16 cellular contexts compared by ENCODE assay signal in the genomic region with DNA sequence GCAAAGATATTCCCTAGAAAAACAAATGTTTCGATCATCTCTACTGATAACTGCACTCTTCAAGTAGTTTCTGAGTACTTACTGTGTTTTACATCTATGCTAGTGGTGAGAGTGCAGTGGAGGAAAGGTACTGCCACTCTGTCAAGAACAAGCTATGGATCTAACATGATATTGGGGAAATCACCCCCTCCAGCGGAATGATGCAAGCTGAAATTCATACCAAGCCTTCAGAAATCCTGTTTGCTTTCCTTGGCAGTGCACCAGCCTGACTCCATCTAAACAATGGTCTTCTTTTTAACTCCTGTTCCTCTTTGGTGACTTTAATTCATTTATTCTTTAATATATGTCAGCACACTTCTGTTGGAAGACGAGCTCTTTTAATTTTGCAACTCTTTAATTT.
A peak's percentile ranks its signal among the peaks of the same experiment; 100 is the strongest.
DNase-seq lines count a peak whose midpoint lies in the region; ATAC-seq, FAIRE-seq and TF ChIP-seq lines count a peak whose summit lies in the region.
"Had no signal": no experiment of that assay in that cellular context is flagged by ENCODE, and none has a peak within 500 bp of the region (broad histone marks: within the 10 kb centered on the region; RNA-seq: fewer than 3 reads in every experiment).

No MANE protein-coding gene starts in this region.

- no peak for ATAC-seq in GM23338
- ATAC-seq in HG03439 (IDR thresholded peaks at IDR 0.05; ENCODE audit: unreplicated experiment) = no peak
- ATAC-seq: right lobe of liver had no signal

- H3K79me2 ChIP-seq in GM23338 (replicated peaks; ENCODE audit: insufficient read depth) (no peaks in the 10 kb centered on the region), H1 (ENCODE audit: control insufficient read depth in 1 of 2, insufficient read depth in 2 of 2, low read length in 2 of 2) (no peaks in the 10 kb centered on the region)

- H2BK120ac ChIP-seq in H1 (replicated peaks; ENCODE audit: low read depth, low read length) = no peak overlapping the region

- no peaks in the 10 kb centered on the region for H3K79me1 ChIP-seq in H1 (ENCODE audit: low read depth, low read length)

- H3K9me3 ChIP-seq in H1 (ENCODE audit: insufficient read depth in 2 of 2, low read depth in 1 of 2, low read length in 1 of 2) = no peaks in the 10 kb centered on the region
- H3K9me3 ChIP-seq: right lobe of liver, testis had no signal

- no peak overlapping the region for H4K8ac ChIP-seq in H1 (ENCODE audit: extremely low read depth, insufficient read depth, low read length)

- H3K4me1 ChIP-seq in GM23338 (ENCODE audit: insufficient read depth) (peaks cover 15% of the 10 kb centered on the region; the same call in 1 of the 2 replicates), H1 (replicated peaks in 1 of 4; ENCODE audit: control insufficient read depth in 3 of 4, insufficient read depth in 4 of 4, low read length in 3 of 4) (no peaks in the 10 kb centered on the region)
- H3K4me1 ChIP-seq: testis had no signal

- H2BK15ac ChIP-seq in H1 (ENCODE audit: low read length) = no peak overlapping the region

- no peak overlapping the region for H3K4me2 ChIP-seq in GM23338
- no peak overlapping the region for H3K4me2 ChIP-seq in H1 (ENCODE audit: insufficient read depth in 1 of 2, low read depth in 2 of 2, low read length in 2 of 2)

- no peak for FAIRE-seq in H1 (lab: Jason Lieb, UNC)

- H3K27me3 ChIP-seq in GM23338 (ENCODE audit: insufficient read depth) (no peaks in the 10 kb centered on the region), H1 (replicated peaks in 1 of 4; ENCODE audit: control insufficient read depth in 3 of 4, extremely low read depth in 1 of 4, insufficient read depth in 3 of 4, low read length in 3 of 4) (no peaks in the 10 kb centered on the region)
- H3K27me3 ChIP-seq: right lobe of liver, testis had no signal

- H2BK20ac ChIP-seq in H1 (ENCODE audit: low read length) = no peak overlapping the region

- H3K4me1 Mint-ChIP-seq in GM23338 = peaks cover 22% of the 10 kb centered on the region
- H3K4me1 Mint-ChIP-seq: activated CD4-positive, alpha-beta T cell treated with anti-CD3 and anti-CD28 coated beads, Interleukin-2, amount 10 ng/mL, durations not matched to agents 24 days and 14 days; CD4-positive, CD25-positive, alpha-beta regulatory T cell had no signal

- H2AFZ ChIP-seq in GM23338 (peak overlapping the region; percentile 34; the same call in 1 of the 2 replicates), H1 (ENCODE audit: low read length) (peak overlapping the region; percentile 100)

- no peak overlapping the region for H3K18ac ChIP-seq in H1 (ENCODE audit: extremely low read depth, low read length)

- peaks cover 3% of the 10 kb centered on the region for H3K27me3 Mint-ChIP-seq in GM23338 (ENCODE audit: insufficient read depth, low read depth, poor library complexity)
- H3K27me3 Mint-ChIP-seq: activated CD4-positive, alpha-beta T cell treated with anti-CD3 and anti-CD28 coated beads, Interleukin-2, amount 10 ng/mL, durations not matched to agents 24 days and 14 days; CD4-positive, CD25-positive, alpha-beta regulatory T cell had no signal

- no peak overlapping the region for H4K5ac ChIP-seq in H1 (ENCODE audit: insufficient read length, low read depth, low read length)

- no peak overlapping the region for H2BK12ac ChIP-seq in H1 (ENCODE audit: low read depth, low read length)

- TF ChIP-seq EP300 in H1 (IDR thresholded peaks at IDR 0.05; ENCODE audit: borderline replicate concordance in 1 of 2, low read depth in 2 of 2, low read length in 2 of 2) = no peak

- no peaks in the 10 kb centered on the region for H3K23me2 ChIP-seq in H1 (ENCODE audit: low read depth, low read length)

- H2AK5ac ChIP-seq in H1 (ENCODE audit: low read depth, low read length) = no peak overlapping the region

- TF ChIP-seq POLR2A in H1 (IDR thresholded peaks at IDR 0.05; ENCODE audit: control extremely low read depth in 1 of 2, low read depth in 2 of 2, low read length in 2 of 2) = no peak

- H3K27ac ChIP-seq in GM23338 (ENCODE audit: low read depth) (no peak overlapping the region), H1 (ENCODE audit: low read depth, low read length) (no peak overlapping the region)
- H3K27ac ChIP-seq: right lobe of liver, testis had no signal

- H3K9me2 ChIP-seq in GM23338 (ENCODE audit: insufficient read depth) = no peaks in the 10 kb centered on the region

- no peak overlapping the region for H3K4ac ChIP-seq in H1 (replicated peaks; ENCODE audit: insufficient read length, low read depth, low read length)

- H3K9ac ChIP-seq in H1 (replicated peaks in 1 of 4; ENCODE audit: extremely low read depth in 1 of 4, low read depth in 3 of 4, low read length in 3 of 4) = no peak overlapping the region

- no peak overlapping the region for H3K4me3 ChIP-seq in GM23338
- H3K4me3 ChIP-seq in H1 (ENCODE audit: extremely low read depth in 1 of 4, insufficient read depth in 2 of 4, low read depth in 3 of 4, low read length in 4 of 4) = no peak overlapping the region
- H3K4me3 ChIP-seq: right lobe of liver, testis had no signal

- POLR2A ChIA-PET in H1 (lab: Charles Lee; ENCODE audit: partially characterized antibody) = no interaction called here

- TF ChIP-seq CTCF in GM23338 (conservative IDR thresholded peaks at IDR 0.05; ENCODE audit: low read depth in 2 of 2) = no peak
- TF ChIP-seq CTCF in H1 (IDR thresholded peaks at IDR 0.05; ENCODE audit: control extremely low read depth in 1 of 3, insufficient read depth in 1 of 3, low read depth in 1 of 3, low read length in 3 of 3) = no peak

- H3K9me3 Mint-ChIP-seq in GM23338 = no peaks in the 10 kb centered on the region
- H3K9me3 Mint-ChIP-seq: activated CD4-positive, alpha-beta T cell treated with anti-CD3 and anti-CD28 coated beads, Interleukin-2, amount 10 ng/mL, durations not matched to agents 24 days and 14 days had no signal

- H3F3A ChIP-seq in GM23338 (replicated peaks; ENCODE audit: low read depth) = no peaks in the 10 kb centered on the region

- H2BK5ac ChIP-seq in H1 (ENCODE audit: low read depth, low read length) = no peak overlapping the region

- DNase-seq in GM23338 (ENCODE audit: low spot score) (no peak), H1 (ENCODE audit: low read depth in 1 of 2, low spot score in 2 of 2) (no peak), nucleus accumbens (lab: John Stamatoyannopoulos, UW) (peak in 30 of 56 donors; percentile 1 to 71 (median 34)), mucosa of gallbladder (ENCODE audit: low spot score) (no peak), NCI-H146 treated with DMSO at 0.1 percent for 48 hours (lab: John Stamatoyannopoulos, UW; ENCODE audit: unreplicated experiment) (no peak), RPMI8226 (no peak)
- DNase-seq: activated CD4-positive, alpha-beta T cell treated with anti-CD3 and anti-CD28 coated beads, Interleukin-2, amount 10 ng/mL, durations not matched to agents 24 days and 14 days; CD4-positive, CD25-positive, alpha-beta regulatory T cell; central memory CD4-positive, alpha-beta T cell; islet precursor cell; MV-4-11; NCI-H526 treated with DMSO at 0.1 percent for 48 hours; right lobe of liver; testis had no signal

- H3K23ac ChIP-seq in H1 (ENCODE audit: insufficient read length) = no peak overlapping the region

- no peak for TF ChIP-seq RAD21 in H1 (IDR thresholded peaks at IDR 0.05 in 1 of 2, conservative IDR thresholded peaks at IDR 0.05 in 1 of 2; ENCODE audit: low read depth in 2 of 2, low read length in 2 of 2)

- CTCF ChIA-PET in H1 (lab: Charles Lee; ENCODE audit: partially characterized antibody) = interaction anchor here (1.8 kb wide), 1 partner anchor 9 kb away, joined by 5 read pairs; no protein-coding TSS in a partner anchor

- H4K20me1 ChIP-seq in GM23338 (replicated peaks; ENCODE audit: insufficient read depth) = no peaks in the 10 kb centered on the region
- no peaks in the 10 kb centered on the region for H4K20me1 ChIP-seq in H1 (replicated peaks in 1 of 2; ENCODE audit: control insufficient read depth in 1 of 2, insufficient read depth in 2 of 2, low read length in 2 of 2)

- H3K36me3 ChIP-seq in GM23338 (ENCODE audit: insufficient read depth) (no peaks in the 10 kb centered on the region), H1 (ENCODE audit: control insufficient read depth in 2 of 4, insufficient read depth in 4 of 4, low read length in 3 of 4) (no peaks in the 10 kb centered on the region)
- H3K36me3 ChIP-seq: right lobe of liver had no signal

- H3K27ac Mint-ChIP-seq in GM23338 = peak overlapping the region; percentile 65; the same call in 1 of the 2 replicates
- H3K27ac Mint-ChIP-seq: activated CD4-positive, alpha-beta T cell treated with anti-CD3 and anti-CD28 coated beads, Interleukin-2, amount 10 ng/mL, durations not matched to agents 24 days and 14 days; CD4-positive, CD25-positive, alpha-beta regulatory T cell had no signal

- no peak overlapping the region for H3K4me3 Mint-ChIP-seq in GM23338
- H3K4me3 Mint-ChIP-seq: activated CD4-positive, alpha-beta T cell treated with anti-CD3 and anti-CD28 coated beads, Interleukin-2, amount 10 ng/mL, durations not matched to agents 24 days and 14 days; CD4-positive, CD25-positive, alpha-beta regulatory T cell had no signal

- H4K91ac ChIP-seq in H1 (replicated peaks; ENCODE audit: insufficient read length, low read length) = no peak overlapping the region

- H3K14ac ChIP-seq in H1 (ENCODE audit: insufficient read length) = no peak overlapping the region

- no peak overlapping the region for H3K56ac ChIP-seq in H1 (replicated peaks; ENCODE audit: insufficient read length, low read depth, low read length)

- no peaks in the 10 kb centered on the region for H3K36me3 Mint-ChIP-seq in GM23338 (ENCODE audit: low read depth)
- H3K36me3 Mint-ChIP-seq: CD4-positive, CD25-positive, alpha-beta regulatory T cell had no signal

- 95% methylated on average over 3 of the region's 3 CpGs; no CpG with 5 or more reads in 1 of the 2 experiments for WGBS in H1 (ENCODE audit: extremely low coverage in 1 of 2, insufficient coverage in 1 of 2, insufficient read length in 1 of 2, insufficient replicate concordance in 2 of 2, low coverage in 1 of 2, low lambda C conversion rate in 2 of 2, missing lambda C conversion rate in 1 of 2), 2 experiments

TF ChIP-seq in GM23338, 12 proteins besides CTCF, POLR2A, EP300 and RAD21 (continues in another document):
- no peak for TF ChIP-seq CREB1 (CRISPR knock-in tag; IDR thresholded peaks at IDR 0.05; ENCODE audit: low read depth)
- TF ChIP-seq JUNB (IDR thresholded peaks at IDR 0.05; ENCODE audit: unreplicated experiment) = no peak
- no peak for TF ChIP-seq ZNF331 (CRISPR knock-in tag; IDR thresholded peaks at IDR 0.05; ENCODE audit: low read depth)
- no peak for TF ChIP-seq ZNF114 (CRISPR knock-in tag; IDR thresholded peaks at IDR 0.05)

TF ChIP-seq in PFSK-1, 5 proteins besides CTCF, POLR2A, EP300 and RAD21 (continues in another document):
- TF ChIP-seq POLR2AphosphoS5 (IDR thresholded peaks at IDR 0.05; ENCODE audit: low read depth, low read length) = no peak
- peak; percentile 16; the same call in 1 of the 2 replicates for TF ChIP-seq SIN3A (IDR thresholded peaks at IDR 0.05; ENCODE audit: borderline replicate concordance, insufficient read depth, low read length)

TF ChIP-seq in H1, 55 proteins besides CTCF, POLR2A, EP300 and RAD21:
- TF ChIP-seq SIX5 (IDR thresholded peaks at IDR 0.05; ENCODE audit: low read depth, low read length) (no peak), HDAC6 (IDR thresholded peaks at IDR 0.05; ENCODE audit: low read depth, low read length) (no peak), SP2 (IDR thresholded peaks at IDR 0.05; ENCODE audit: low read length) (no peak)
TF ChIP-seq in H1: peak in this region for 0.

Comparison
In these comparisons a context has a peak if more than half of its experiments do, and no peak if none do; other contexts are left out.
1. DNase-seq: peak in nucleus accumbens (30 of 56); none in GM23338 (single experiment), H1 (0 of 2), mucosa of gallbladder (single experiment), NCI-H146 treated with DMSO at 0.1 percent for 48 hours (single experiment) and RPMI8226 (single experiment).